Comparison of ENCODE assay signal across 1 cellular context in genomic region chr13:91078093-91078679, GRCh38.
TF ChIP-seq lines count a peak whose summit lies in the region.

No MANE protein-coding gene starts in this region.

TF ChIP-seq in GM23338, 12 proteins besides CTCF, POLR2A, EP300 and RAD21 (continued from another document):
- TF ChIP-seq, protein P1, sequence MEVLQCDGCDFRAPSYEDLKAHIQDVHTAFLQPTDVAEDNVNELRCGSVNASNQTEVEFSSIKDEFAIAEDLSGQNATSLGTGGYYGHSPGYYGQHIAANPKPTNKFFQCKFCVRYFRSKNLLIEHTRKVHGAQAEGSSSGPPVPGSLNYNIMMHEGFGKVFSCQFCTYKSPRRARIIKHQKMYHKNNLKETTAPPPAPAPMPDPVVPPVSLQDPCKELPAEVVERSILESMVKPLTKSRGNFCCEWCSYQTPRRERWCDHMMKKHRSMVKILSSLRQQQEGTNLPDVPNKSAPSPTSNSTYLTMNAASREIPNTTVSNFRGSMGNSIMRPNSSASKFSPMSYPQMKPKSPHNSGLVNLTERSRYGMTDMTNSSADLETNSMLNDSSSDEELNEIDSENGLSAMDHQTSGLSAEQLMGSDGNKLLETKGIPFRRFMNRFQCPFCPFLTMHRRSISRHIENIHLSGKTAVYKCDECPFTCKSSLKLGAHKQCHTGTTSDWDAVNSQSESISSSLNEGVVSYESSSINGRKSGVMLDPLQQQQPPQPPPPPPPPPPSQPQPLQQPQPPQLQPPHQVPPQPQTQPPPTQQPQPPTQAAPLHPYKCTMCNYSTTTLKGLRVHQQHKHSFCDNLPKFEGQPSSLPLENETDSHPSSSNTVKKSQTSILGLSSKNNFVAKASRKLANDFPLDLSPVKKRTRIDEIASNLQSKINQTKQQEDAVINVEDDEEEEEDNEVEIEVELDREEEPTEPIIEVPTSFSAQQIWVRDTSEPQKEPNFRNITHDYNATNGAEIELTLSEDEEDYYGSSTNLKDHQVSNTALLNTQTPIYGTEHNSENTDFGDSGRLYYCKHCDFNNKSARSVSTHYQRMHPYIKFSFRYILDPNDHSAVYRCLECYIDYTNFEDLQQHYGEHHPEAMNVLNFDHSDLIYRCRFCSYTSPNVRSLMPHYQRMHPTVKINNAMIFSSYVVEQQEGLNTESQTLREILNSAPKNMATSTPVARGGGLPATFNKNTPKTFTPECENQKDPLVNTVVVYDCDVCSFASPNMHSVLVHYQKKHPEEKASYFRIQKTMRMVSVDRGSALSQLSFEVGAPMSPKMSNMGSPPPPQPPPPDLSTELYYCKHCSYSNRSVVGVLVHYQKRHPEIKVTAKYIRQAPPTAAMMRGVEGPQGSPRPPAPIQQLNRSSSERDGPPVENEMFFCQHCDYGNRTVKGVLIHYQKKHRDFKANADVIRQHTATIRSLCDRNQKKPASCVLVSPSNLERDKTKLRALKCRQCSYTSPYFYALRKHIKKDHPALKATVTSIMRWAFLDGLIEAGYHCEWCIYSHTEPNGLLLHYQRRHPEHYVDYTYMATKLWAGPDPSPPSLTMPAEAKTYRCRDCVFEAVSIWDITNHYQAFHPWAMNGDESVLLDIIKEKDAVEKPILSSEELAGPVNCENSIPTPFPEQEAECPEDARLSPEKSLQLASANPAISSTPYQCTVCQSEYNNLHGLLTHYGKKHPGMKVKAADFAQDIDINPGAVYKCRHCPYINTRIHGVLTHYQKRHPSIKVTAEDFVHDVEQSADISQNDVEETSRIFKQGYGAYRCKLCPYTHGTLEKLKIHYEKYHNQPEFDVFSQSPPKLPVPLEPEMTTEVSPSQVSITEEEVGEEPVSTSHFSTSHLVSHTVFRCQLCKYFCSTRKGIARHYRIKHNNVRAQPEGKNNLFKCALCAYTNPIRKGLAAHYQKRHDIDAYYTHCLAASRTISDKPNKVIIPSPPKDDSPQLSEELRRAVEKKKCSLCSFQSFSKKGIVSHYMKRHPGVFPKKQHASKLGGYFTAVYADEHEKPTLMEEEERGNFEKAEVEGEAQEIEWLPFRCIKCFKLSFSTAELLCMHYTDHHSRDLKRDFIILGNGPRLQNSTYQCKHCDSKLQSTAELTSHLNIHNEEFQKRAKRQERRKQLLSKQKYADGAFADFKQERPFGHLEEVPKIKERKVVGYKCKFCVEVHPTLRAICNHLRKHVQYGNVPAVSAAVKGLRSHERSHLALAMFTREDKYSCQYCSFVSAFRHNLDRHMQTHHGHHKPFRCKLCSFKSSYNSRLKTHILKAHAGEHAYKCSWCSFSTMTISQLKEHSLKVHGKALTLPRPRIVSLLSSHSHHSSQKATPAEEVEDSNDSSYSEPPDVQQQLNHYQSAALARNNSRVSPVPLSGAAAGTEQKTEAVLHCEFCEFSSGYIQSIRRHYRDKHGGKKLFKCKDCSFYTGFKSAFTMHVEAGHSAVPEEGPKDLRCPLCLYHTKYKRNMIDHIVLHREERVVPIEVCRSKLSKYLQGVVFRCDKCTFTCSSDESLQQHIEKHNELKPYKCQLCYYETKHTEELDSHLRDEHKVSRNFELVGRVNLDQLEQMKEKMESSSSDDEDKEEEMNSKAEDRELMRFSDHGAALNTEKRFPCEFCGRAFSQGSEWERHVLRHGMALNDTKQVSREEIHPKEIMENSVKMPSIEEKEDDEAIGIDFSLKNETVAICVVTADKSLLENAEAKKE (CRISPR knock-in tag; IDR thresholded peaks at IDR 0.05), result no peak
- no peak for TF ChIP-seq NANOG (IDR thresholded peaks at IDR 0.05; ENCODE audit: borderline replicate concordance)
